16 cellular contexts compared by ENCODE assay signal in genomic region chr15:78960308-78960707, GRCh38.
"Had no signal": no experiment of that assay in that cellular context is flagged by ENCODE, and none has a peak within 500 bp of the region (broad histone marks: within the 10 kb centered on the region; RNA-seq: fewer than 3 reads in every experiment).

No MANE protein-coding gene starts in this region.

- H3K9me3 ChIP-seq: SK-N-SH had no signal

- DNase-seq: IMR-90, Kasumi-1, MM.1S, NCI-H1092 treated with DMSO at 0.1 percent for 48 hours, NCI-H1436, NCI-H187, NCI-H2029 treated with DMSO at 0.1 percent for 48 hours, NCI-H2171 treated with DMSO at 0.1 percent for 48 hours, NCI-H524, NCI-H69, NCI-H774, SHP77, SK-N-SH, SW 1271 had no signal

- H3K27ac ChIP-seq: KMS-11, RWPE1 had no signal

- H3K4me2 ChIP-seq: KMS-11, SK-N-SH had no signal

- H3K9ac ChIP-seq: KMS-11, SK-N-SH had no signal
